8 cellular contexts compared by ENCODE assay signal in the genomic region with DNA sequence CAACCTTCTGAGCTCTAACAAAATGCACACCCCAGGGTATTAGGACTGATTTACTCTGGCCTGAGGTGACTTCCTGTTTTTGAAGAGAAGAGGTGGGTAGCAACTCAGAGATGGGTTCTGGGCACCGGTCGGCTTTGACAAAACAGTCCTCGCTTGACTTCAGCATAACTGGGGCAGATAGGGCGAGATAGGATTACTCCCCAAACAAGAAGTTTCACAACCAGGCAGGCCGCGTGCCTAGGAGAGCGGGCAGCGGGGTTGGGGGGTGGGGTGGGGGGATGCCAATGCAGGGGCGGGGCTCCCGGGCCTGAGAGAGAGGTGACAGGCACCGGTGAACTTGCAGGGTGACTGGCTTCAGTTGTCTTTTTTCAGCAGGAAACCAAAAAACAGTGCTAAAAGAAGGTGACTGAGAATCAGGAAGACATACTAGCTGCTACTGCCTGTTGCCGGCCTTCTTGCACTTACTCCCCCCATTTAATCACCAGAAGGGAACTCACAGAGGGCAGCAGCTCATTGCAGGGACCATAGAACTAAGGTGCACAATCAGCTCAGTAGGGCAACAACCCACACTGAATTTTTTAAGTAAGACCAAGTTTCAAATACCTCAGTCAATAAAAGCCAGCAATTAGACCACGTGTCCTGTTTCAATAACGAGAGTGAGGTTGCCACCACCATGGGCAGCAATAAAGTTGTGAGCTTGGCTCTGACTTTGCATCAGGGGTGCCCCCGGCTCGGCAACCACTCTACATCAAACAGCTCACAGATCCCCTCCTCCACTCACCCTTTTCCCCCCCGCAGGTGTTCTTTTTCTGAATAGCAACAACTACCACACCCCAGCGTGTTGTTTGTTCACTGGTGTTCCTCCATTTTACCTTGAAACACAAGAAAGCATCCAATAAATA.
DNase-seq lines count a peak whose midpoint lies in the region; ATAC-seq lines count a peak whose summit lies in the region.

No MANE protein-coding gene starts in this region.

- no peaks in the 10 kb centered on the region; a peak in 1 of 22 replicates for H3K27me3 ChIP-seq in BLaER1 treated with 17β-estradiol and CSF1 and Interleukin-3, amounts not matched to agents 10 nM and 100 nM

- no peaks in the 10 kb centered on the region for H3K9me3 ChIP-seq in BLaER1 treated with 17β-estradiol and CSF1 and Interleukin-3, amounts not matched to agents 10 nM and 100 nM (replicated peaks in 1 of 11)

- H3K4me1 ChIP-seq in BLaER1 treated with 17β-estradiol and CSF1 and Interleukin-3, amounts not matched to agents 10 nM and 100 nM, result peaks cover 71 to 100% (median 99%) of the 10 kb centered on the region in 10 experiments

- DNase-seq in NCI-H2196 treated with DMSO at 0.1 percent for 48 hours (lab: John Stamatoyannopoulos, UW; ENCODE audit: unreplicated experiment) (peak; percentile 27), cortex of kidney (lab: John Stamatoyannopoulos, UW) (no peak), NCI-H1436 treated with DMSO at 0.1 percent for 48 hours (lab: John Stamatoyannopoulos, UW) (no peak), COR-L47 (lab: John Stamatoyannopoulos, UW) (no peak)
- DNase-seq in activated effector memory CD4-positive, alpha-beta T cell treated with anti-CD3 and anti-CD28 coated beads, Interleukin-2, amount 50 U/mL, for 16 hours, result peak; percentile 81
- peak; percentile 55 for DNase-seq in stimulated activated CD4-positive, alpha-beta T cell treated with anti-CD3 and anti-CD28 coated beads, Interleukin-1b, Interleukin-23, amount 100 ng/mL, for 48 hours

- ATAC-seq in GM21515 (IDR thresholded peaks at IDR 0.05; ENCODE audit: unreplicated experiment), result peak; percentile 42

- H3K9ac ChIP-seq in BLaER1 treated with 17β-estradiol and CSF1 and Interleukin-3, amounts not matched to agents 10 nM and 100 nM, result peak overlapping the region in 9 of 11 experiments; percentile 14 to 67 (median 54); a peak in 15 of 22 replicates

- peak overlapping the region; percentile 53 to 88 (median 77) for H3K4me2 ChIP-seq in BLaER1 treated with 17β-estradiol and CSF1 and Interleukin-3, amounts not matched to agents 10 nM and 100 nM

- peak overlapping the region in 9 of 11 experiments; percentile 52 to 79 (median 73); a peak in 20 of 22 replicates for H3K27ac ChIP-seq in BLaER1 treated with 17β-estradiol and CSF1 and Interleukin-3, amounts not matched to agents 10 nM and 100 nM

- H3K36me3 ChIP-seq in BLaER1 treated with 17β-estradiol and CSF1 and Interleukin-3, amounts not matched to agents 10 nM and 100 nM, result no peaks in the 10 kb centered on the region

- peak overlapping the region in 1 of 10 experiments; percentile 6; a peak in 1 of 20 replicates for H3K4me3 ChIP-seq in BLaER1 treated with 17β-estradiol and CSF1 and Interleukin-3, amounts not matched to agents 10 nM and 100 nM

- no peaks in the 10 kb centered on the region for H4K20me1 ChIP-seq in BLaER1 treated with 17β-estradiol and CSF1 and Interleukin-3, amounts not matched to agents 10 nM and 100 nM

Comparison
In these comparisons a context has a peak if more than half of its experiments do, and no peak if none do; other contexts are left out.
1. DNase-seq: peak in NCI-H2196 treated with DMSO at 0.1 percent for 48 hours (single experiment), activated effector memory CD4-positive, alpha-beta T cell treated with anti-CD3 and anti-CD28 coated beads, Interleukin-2, amount 50 U/mL, for 16 hours (single experiment) and stimulated activated CD4-positive, alpha-beta T cell treated with anti-CD3 and anti-CD28 coated beads, Interleukin-1b, Interleukin-23, amount 100 ng/mL, for 48 hours (single experiment); none in cortex of kidney (single experiment), NCI-H1436 treated with DMSO at 0.1 percent for 48 hours (single experiment) and COR-L47 (single experiment).